In the genomic region with DNA sequence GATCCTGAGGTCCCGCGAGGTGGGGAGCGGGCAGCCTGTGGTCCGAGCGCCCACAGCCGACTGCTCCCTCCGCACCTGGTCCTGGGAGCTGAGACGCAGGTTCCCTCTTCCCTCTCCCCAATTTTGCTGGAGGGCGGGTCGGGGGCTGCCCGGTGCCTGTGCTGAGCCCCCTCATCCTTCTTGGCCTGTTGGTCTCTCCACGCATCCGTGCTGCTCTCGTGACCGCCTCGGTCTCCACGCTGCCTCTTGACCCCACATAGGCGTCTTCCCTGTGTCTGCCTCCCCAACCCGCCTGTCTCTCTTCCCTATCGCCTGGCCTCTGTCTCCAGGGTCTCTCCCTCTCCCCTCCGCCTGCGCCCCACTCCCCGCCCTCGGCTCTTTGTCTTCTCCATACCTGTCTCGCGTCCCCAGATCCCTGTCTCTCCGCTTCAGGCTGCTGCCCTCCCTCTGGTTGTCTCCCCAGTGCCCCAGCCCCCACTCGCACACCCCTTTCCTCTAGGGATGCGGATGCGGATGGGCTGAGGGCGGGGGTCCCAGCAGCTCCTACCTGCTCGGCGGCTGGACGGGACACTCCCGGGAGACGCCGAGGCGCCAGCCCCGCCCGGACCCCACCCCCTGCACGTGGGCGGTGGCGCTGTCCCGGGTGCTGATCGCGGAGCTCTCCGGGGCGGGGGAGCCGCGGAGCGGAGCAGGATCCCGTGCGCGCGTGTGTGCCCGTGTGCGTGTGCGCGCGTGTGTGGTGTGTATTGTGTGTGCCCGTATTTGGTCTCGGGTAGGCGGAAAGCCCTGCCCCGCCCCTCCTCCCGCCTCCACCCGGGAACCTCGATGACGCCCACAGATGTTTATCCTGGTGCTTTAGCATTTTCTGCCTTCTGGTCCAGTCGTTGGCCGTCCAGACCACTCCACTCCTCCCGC, we compare ENCODE assay signal across 8 cellular contexts. TPM values are rescaled to one million over a fixed set of nuclear protein-coding genes. Genes with fewer than 3 reads are reported as not detected.
DNase-seq lines count a peak whose midpoint lies in the region; ATAC-seq and TF ChIP-seq lines count a peak whose summit lies in the region.

Gene SYT5, minus strand, starts transcription at position 720 of the 915 bp plus-strand sequence. CDS start 1,248 bp downstream, outside the sequence.

- no peaks in the 10 kb centered on the region for H3K9me3 Mint-ChIP-seq in HFFc6
- H3K9me3 Mint-ChIP-seq in T-helper 1 cell treated with Interleukin-12 subunit alpha and Interleukin-12 subunit beta and Interleukin-4 antibody, amounts not matched to agents 30 μg/mL and 1 μg/mL, for 36 hours: no peaks in the 10 kb centered on the region

- peak within 1 kb of the TSS; percentile 94 for H3K27ac Mint-ChIP-seq in HFFc6
- H3K27ac Mint-ChIP-seq in T-helper 1 cell treated with Interleukin-12 subunit alpha and Interleukin-12 subunit beta and Interleukin-4 antibody, amounts not matched to agents 30 μg/mL and 1 μg/mL, for 36 hours: peak within 1 kb of the TSS; percentile 49

- no peaks in the 10 kb centered on the region for H3K36me3 ChIP-seq in ascending aorta
- H3K36me3 ChIP-seq in iPS-18a (ENCODE audit: control insufficient read depth, low read depth, low read length): no peaks in the 10 kb centered on the region

- peak within 1 kb of the TSS; percentile 21 for H3K9ac ChIP-seq in iPS-18a (ENCODE audit: low read length)

- H3K36me3 Mint-ChIP-seq in HFFc6 (ENCODE audit: low read depth): peaks cover 4% of the 10 kb centered on the region; the same call in 1 of the 2 replicates
- H3K36me3 Mint-ChIP-seq in T-helper 1 cell treated with Interleukin-12 subunit alpha and Interleukin-12 subunit beta and Interleukin-4 antibody, amounts not matched to agents 30 μg/mL and 1 μg/mL, for 36 hours (ENCODE audit: low read depth): no peaks in the 10 kb centered on the region

- H3K27ac ChIP-seq in ascending aorta (no peak within 1 kb of the TSS), iPS-18a (ENCODE audit: low read length) (no peak within 1 kb of the TSS)

- peaks cover 0 to 3% of the 10 kb centered on the region in 2 donors for H3K4me1 ChIP-seq in ascending aorta
- H3K4me1 ChIP-seq in iPS-18a (ENCODE audit: control insufficient read depth, low read depth, low read length): peaks cover 5% of the 10 kb centered on the region

- H3K4me3 ChIP-seq in ascending aorta: peak within 1 kb of the TSS; percentile 7 to 45
- peak within 1 kb of the TSS; percentile 64 for H3K4me3 ChIP-seq in iPS-18a (ENCODE audit: low read length)

- H3K27me3 ChIP-seq in ascending aorta: peaks cover 31% of the 10 kb centered on the region
- H3K27me3 ChIP-seq in iPS-18a (ENCODE audit: control insufficient read depth, insufficient read depth, low read length): peaks cover 68% of the 10 kb centered on the region

- no peak for ATAC-seq in HG02588 (IDR thresholded peaks at IDR 0.05; ENCODE audit: unreplicated experiment)
- ATAC-seq in GM19324 (IDR thresholded peaks at IDR 0.05; ENCODE audit: low FRiP score, unreplicated experiment): no peak

- DNase-seq in AG20443 (ENCODE audit: low spot score): peak; percentile 85
- no peak for DNase-seq in HFFc6
- DNase-seq in ascending aorta (ENCODE audit: low spot score in 2 of 2): no peak
- peak; percentile 10 to 50 for DNase-seq in stimulated activated CD4-positive, alpha-beta T cell treated with anti-CD3 and anti-CD28 coated beads, Interleukin-1b, Interleukin-23, amount 100 ng/mL, for 1 hour (ENCODE audit: low read depth in 2 of 2)

- intact Hi-C loops in ascending aorta (cut with DNase I): no loop called here

- H3K4me3 Mint-ChIP-seq in HFFc6: peak within 1 kb of the TSS; percentile 83
- peak within 1 kb of the TSS; percentile 66 for H3K4me3 Mint-ChIP-seq in T-helper 1 cell treated with Interleukin-12 subunit alpha and Interleukin-12 subunit beta and Interleukin-4 antibody, amounts not matched to agents 30 μg/mL and 1 μg/mL, for 36 hours

- H3K9me3 ChIP-seq in ascending aorta (no peaks in the 10 kb centered on the region), iPS-18a (ENCODE audit: control insufficient read depth, low read depth, low read length) (no peaks in the 10 kb centered on the region)

- peaks cover 17% of the 10 kb centered on the region for H3K27me3 Mint-ChIP-seq in HFFc6 (ENCODE audit: insufficient read depth)
- peaks cover 57% of the 10 kb centered on the region for H3K27me3 Mint-ChIP-seq in T-helper 1 cell treated with Interleukin-12 subunit alpha and Interleukin-12 subunit beta and Interleukin-4 antibody, amounts not matched to agents 30 μg/mL and 1 μg/mL, for 36 hours (ENCODE audit: low read depth)

- TF ChIP-seq CTCF in HFFc6 (IDR thresholded peaks at IDR 0.05) (no peak), ascending aorta (IDR thresholded peaks at IDR 0.05) (no peak)

- peaks cover 32% of the 10 kb centered on the region for H3K4me1 Mint-ChIP-seq in HFFc6 (ENCODE audit: low read depth)
- peaks cover 15% of the 10 kb centered on the region for H3K4me1 Mint-ChIP-seq in T-helper 1 cell treated with Interleukin-12 subunit alpha and Interleukin-12 subunit beta and Interleukin-4 antibody, amounts not matched to agents 30 μg/mL and 1 μg/mL, for 36 hours (ENCODE audit: low read depth)

RNA-seq across cellular contexts. Expression of gene SYT5, which starts in this region (rescaled TPM):
- total RNA-seq in HFFc6 (2021; fragmentation: NEBNext Ultra II Directional; extraction: Animal tissue kit (Norgen Biotek cat#: 25700)): 1 to 10 TPM in 1 of 6 experiments, under 1 TPM in 2, not detected in 3; 0.09 to 1.2 (median 0.38) TPM
- total RNA-seq in ascending aorta: not detected

Comparison
In these comparisons a context has a peak if more than half of its experiments do, and no peak if none do; other contexts are left out.
1. DNase-seq: peak in AG20443 (single experiment) and stimulated activated CD4-positive, alpha-beta T cell treated with anti-CD3 and anti-CD28 coated beads, Interleukin-1b, Interleukin-23, amount 100 ng/mL, for 1 hour (2 of 2); none in HFFc6 (single experiment) and ascending aorta (0 of 2).